In the genomic region with DNA sequence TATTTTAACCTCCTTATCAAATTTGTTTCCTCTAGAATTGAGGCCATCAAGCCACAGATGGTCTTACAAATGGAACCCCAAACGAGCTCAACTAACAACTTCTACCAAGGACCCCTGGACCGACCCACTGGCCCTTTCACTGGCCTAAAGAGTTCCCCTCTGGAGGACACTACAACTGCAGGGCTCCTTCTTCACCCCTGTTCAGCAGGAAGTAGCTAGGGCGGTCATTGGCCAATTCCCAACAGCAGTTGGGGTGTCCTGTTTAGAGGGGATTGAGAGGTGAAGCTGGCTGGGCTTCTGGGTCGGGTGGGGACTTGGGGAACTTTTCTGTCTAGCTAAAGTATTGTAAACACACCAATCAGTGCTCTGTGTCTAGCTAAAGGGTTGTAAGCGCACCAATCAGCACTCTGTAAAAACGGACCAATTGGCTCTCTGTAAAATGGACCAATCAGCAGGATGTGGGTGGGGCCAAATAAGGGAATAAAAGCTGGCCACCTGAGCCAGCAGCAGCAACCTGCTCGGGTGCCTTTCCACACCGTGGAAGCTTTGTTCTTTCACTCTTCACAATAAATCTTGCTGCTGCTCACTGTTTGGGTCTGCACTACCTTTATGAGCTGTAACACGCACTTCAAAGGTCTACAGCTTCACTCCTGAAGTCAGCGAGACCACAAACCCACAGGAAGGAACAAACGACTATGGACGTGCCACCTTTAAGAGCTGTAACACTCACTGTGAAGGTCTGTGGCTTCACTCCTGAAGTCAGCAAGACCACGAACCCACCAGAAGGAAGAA, we compare ENCODE assay signal across 1 cellular context.
TF ChIP-seq lines count a peak whose summit lies in the region.

No MANE protein-coding gene starts in this region.

TF ChIP-seq in K562, 482 proteins besides CTCF, POLR2A, EP300 and RAD21:
- peak; percentile 67 for TF ChIP-seq NFYB (IDR thresholded peaks at IDR 0.05; ENCODE audit: extremely low read depth, insufficient read length)
TF ChIP-seq in K562: peak in this region for 1; not testable (repeated sequence) for 481.
